Comparison of ENCODE assay signal across 19 cellular contexts in the genomic region with DNA sequence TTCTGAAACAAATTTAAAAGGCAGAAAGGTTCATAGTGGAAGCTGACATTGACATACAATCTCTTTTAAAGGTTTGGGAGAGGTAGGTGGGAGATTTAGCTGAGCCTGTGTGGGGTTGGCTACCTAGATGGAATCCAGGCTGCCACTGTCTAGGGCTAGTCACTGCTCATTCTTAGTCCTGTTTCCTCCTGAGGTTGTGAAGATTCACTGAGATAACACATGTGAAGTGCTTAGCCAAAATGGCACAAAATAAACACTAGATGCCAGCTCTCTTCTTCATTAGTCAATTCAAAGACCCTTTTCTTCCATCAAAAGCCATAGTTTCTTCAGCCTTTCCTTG. TPM values are rescaled to one million over a fixed set of nuclear protein-coding genes. Genes with fewer than 3 reads are reported as not detected.
DNase-seq lines count a peak whose midpoint lies in the region; ATAC-seq, FAIRE-seq and TF ChIP-seq lines count a peak whose summit lies in the region.
"Had no signal": no experiment of that assay in that cellular context is flagged by ENCODE, and none has a peak within 500 bp of the region (broad histone marks: within the 10 kb centered on the region; RNA-seq: fewer than 3 reads in every experiment).

No MANE protein-coding gene starts in this region.

- TF ChIP-seq CTCF in GM10266 (IDR thresholded peaks at IDR 0.05; ENCODE audit: control insufficient read depth, insufficient read depth, low read depth, missing control alignments) (no peak), D721Med (IDR thresholded peaks at IDR 0.05; ENCODE audit: insufficient read depth, missing control alignments) (no peak)

- no peaks in the 10 kb centered on the region for H3K9me3 ChIP-seq in iPS-18a (ENCODE audit: control insufficient read depth, low read depth, low read length)
- H3K9me3 ChIP-seq: left lung had no signal

- peaks cover 56% of the 10 kb centered on the region for H3K27me3 Mint-ChIP-seq in activated T-helper 1 cell treated with anti-CD3 and anti-CD28 coated beads, Interleukin-12 subunit alpha, Interleukin-12 subunit beta, Interleukin-2, Interleukin-4 antibody, amounts not matched to agents 30 ng/mL and 10 ng/mL and 1 ng/mL, durations not matched to agents 14 hours and 24 hours and 36 hours (ENCODE audit: insufficient read depth)

- no peaks in the 10 kb centered on the region for H3K36me3 ChIP-seq in iPS-18a (ENCODE audit: control insufficient read depth, low read depth, low read length)
- H3K36me3 ChIP-seq: left lung had no signal

- H3K27ac Mint-ChIP-seq in activated T-helper 1 cell treated with anti-CD3 and anti-CD28 coated beads, Interleukin-12 subunit alpha, Interleukin-12 subunit beta, Interleukin-2, Interleukin-4 antibody, amounts not matched to agents 30 ng/mL and 10 ng/mL and 1 ng/mL, durations not matched to agents 14 hours and 24 hours and 36 hours: no peak overlapping the region
- H3K27ac Mint-ChIP-seq: progenitor cell of endocrine pancreas had no signal

- H3K36me3 Mint-ChIP-seq in activated T-helper 1 cell treated with anti-CD3 and anti-CD28 coated beads, Interleukin-12 subunit alpha, Interleukin-12 subunit beta, Interleukin-2, Interleukin-4 antibody, amounts not matched to agents 30 ng/mL and 10 ng/mL and 1 ng/mL, durations not matched to agents 14 hours and 24 hours and 36 hours (ENCODE audit: low read depth): no peaks in the 10 kb centered on the region

- peaks cover 40% of the 10 kb centered on the region for H3K4me1 ChIP-seq in iPS-18a (ENCODE audit: control insufficient read depth, low read depth, low read length)
- H3K4me1 ChIP-seq: left lung had no signal

- peak; percentile 29 for ATAC-seq in GM18909 (IDR thresholded peaks at IDR 0.05; ENCODE audit: poor library complexity, unreplicated experiment)
- ATAC-seq in GM21786 (IDR thresholded peaks at IDR 0.05; ENCODE audit: unreplicated experiment): peak; percentile 15
- peak; percentile 28 for ATAC-seq in HG03354 (IDR thresholded peaks at IDR 0.05; ENCODE audit: poor library complexity, severe bottlenecking, unreplicated experiment)
- ATAC-seq in HG03097 (IDR thresholded peaks at IDR 0.05; ENCODE audit: low FRiP score, unreplicated experiment): no peak
- ATAC-seq: left lung had no signal

- H3K9ac ChIP-seq in iPS-18a (ENCODE audit: low read length): no peak overlapping the region

- peaks cover 6% of the 10 kb centered on the region for H3K4me1 Mint-ChIP-seq in activated T-helper 1 cell treated with anti-CD3 and anti-CD28 coated beads, Interleukin-12 subunit alpha, Interleukin-12 subunit beta, Interleukin-2, Interleukin-4 antibody, amounts not matched to agents 30 ng/mL and 10 ng/mL and 1 ng/mL, durations not matched to agents 14 hours and 24 hours and 36 hours (ENCODE audit: low read depth)

- H3K27me3 ChIP-seq in iPS-18a (ENCODE audit: control insufficient read depth, insufficient read depth, low read length): peaks cover 100% of the 10 kb centered on the region

- intact Hi-C loops in activated T-helper 1 cell treated with anti-CD3 and anti-CD28 coated beads, Interleukin-12 subunit alpha, Interleukin-12 subunit beta, Interleukin-2, Interleukin-4 antibody, amounts not matched to agents 30 ng/mL and 10 ng/mL and 1 ng/mL, durations not matched to agents 14 hours and 24 hours and 36 hours (cut with micrococcal nuclease): no loop called here

- no peak for FAIRE-seq in D721Med (lab: Jason Lieb, UNC)

- H3K9me3 Mint-ChIP-seq in activated T-helper 1 cell treated with anti-CD3 and anti-CD28 coated beads, Interleukin-12 subunit alpha, Interleukin-12 subunit beta, Interleukin-2, Interleukin-4 antibody, amounts not matched to agents 30 ng/mL and 10 ng/mL and 1 ng/mL, durations not matched to agents 14 hours and 24 hours and 36 hours: no peaks in the 10 kb centered on the region

- no peak overlapping the region for H3K4me3 Mint-ChIP-seq in activated T-helper 1 cell treated with anti-CD3 and anti-CD28 coated beads, Interleukin-12 subunit alpha, Interleukin-12 subunit beta, Interleukin-2, Interleukin-4 antibody, amounts not matched to agents 30 ng/mL and 10 ng/mL and 1 ng/mL, durations not matched to agents 14 hours and 24 hours and 36 hours

- DNase-seq in GM10266 (ENCODE audit: extremely low spot score) (no peak), D721Med (ENCODE audit: insufficient read length, low spot score) (no peak)
- DNase-seq in activated T-helper 1 cell treated with anti-CD3 and anti-CD28 coated beads, Interleukin-12 subunit alpha, Interleukin-12 subunit beta, Interleukin-2, Interleukin-4 antibody, amounts not matched to agents 30 ng/mL and 10 ng/mL and 1 ng/mL, durations not matched to agents 14 hours and 24 hours and 36 hours (ENCODE audit: low spot score): no peak
- DNase-seq: activated gamma-delta T cell, AML-193, DMS 273 treated with DMSO at 0.1 percent for 48 hours, dorsolateral prefrontal cortex, hypothalamus, left lung, NCI-H187 treated with DMSO at 0.1 percent for 48 hours, PC-9, substantia nigra had no signal

- H3K27ac ChIP-seq in iPS-18a (ENCODE audit: low read length): no peak overlapping the region
- H3K27ac ChIP-seq: dorsolateral prefrontal cortex, left lung, PC-9 had no signal

- peak overlapping the region; percentile 11 for H3K4me3 ChIP-seq in iPS-18a (ENCODE audit: low read length)
- H3K4me3 ChIP-seq: dorsolateral prefrontal cortex, left lung, PC-9 had no signal

RNA-seq across cellular contexts. Expression of gene MYF6, which starts 3.3 kb away (rescaled TPM):
- total RNA-seq in activated T-helper 1 cell treated with anti-CD3 and anti-CD28 coated beads, Interleukin-12 subunit alpha, Interleukin-12 subunit beta, Interleukin-2, Interleukin-4 antibody, amounts not matched to agents 30 ng/mL and 10 ng/mL and 1 ng/mL, durations not matched to agents 14 hours and 24 hours and 36 hours: not detected in 2 replicates
- total RNA-seq: left lung, MCF 10A, PC-9, progenitor cell of endocrine pancreas had no signal

RNA-seq across cellular contexts. Expression of gene MYF5, which starts 6.0 kb away (rescaled TPM):
- total RNA-seq in activated T-helper 1 cell treated with anti-CD3 and anti-CD28 coated beads, Interleukin-12 subunit alpha, Interleukin-12 subunit beta, Interleukin-2, Interleukin-4 antibody, amounts not matched to agents 30 ng/mL and 10 ng/mL and 1 ng/mL, durations not matched to agents 14 hours and 24 hours and 36 hours: not detected in 2 replicates
- total RNA-seq: dorsolateral prefrontal cortex, left lung, MCF 10A, PC-9, progenitor cell of endocrine pancreas had no signal
